In genomic region chrY:12681535-12681934, GRCh38 we compare ENCODE assay signal across 29 cellular contexts. TPM values are rescaled to one million over a fixed set of nuclear protein-coding genes. Genes with fewer than 3 reads are reported as not detected.
DNase-seq lines count a peak whose midpoint lies in the region; ATAC-seq, FAIRE-seq and TF ChIP-seq lines count a peak whose summit lies in the region.
"Had no signal": no experiment of that assay in that cellular context is flagged by ENCODE, and none has a peak within 500 bp of the region (broad histone marks: within the 10 kb centered on the region; RNA-seq: fewer than 3 reads in every experiment).

No MANE protein-coding gene starts in this region.

- peaks cover 39% of the 10 kb centered on the region for H3K4me1 Mint-ChIP-seq in CD4-positive, alpha-beta T cell (ENCODE audit: low read depth)
- peaks cover 39% of the 10 kb centered on the region for H3K4me1 Mint-ChIP-seq in GM23338

- H3K4me2 ChIP-seq in GM23338 (peak overlapping the region; percentile 55), H1 (ENCODE audit: insufficient read depth in 1 of 2, low read depth in 2 of 2, low read length in 2 of 2) (peak overlapping the region in 1 of 2 experiments; percentile 38; a peak in 2 of 4 replicates), HepG2 (ENCODE audit: low read depth, low read length) (no peak overlapping the region), MM.1S (ENCODE audit: low read depth, low read length) (no peak overlapping the region)

- peak overlapping the region; percentile 35; the same call in 1 of the 2 replicates for H3K4me3 ChIP-seq in GM23338
- H3K4me3 ChIP-seq in H1 (ENCODE audit: extremely low read depth in 1 of 4, insufficient read depth in 2 of 4, low read depth in 3 of 4, low read length in 4 of 4): no peak overlapping the region
- H3K4me3 ChIP-seq in HepG2 (replicated peaks in 1 of 3; ENCODE audit: insufficient read depth in 1 of 3, low read depth in 2 of 3, low read length in 3 of 3): no peak overlapping the region
- H3K4me3 ChIP-seq in MM.1S (ENCODE audit: low read length): no peak overlapping the region
- H3K4me3 ChIP-seq: cardiac muscle cell, esophagus muscularis mucosa, gastrocnemius medialis, left lung, tibial nerve had no signal

- H4K5ac ChIP-seq in H1 (ENCODE audit: insufficient read length, low read depth, low read length): no peak overlapping the region

- no peaks in the 10 kb centered on the region for H3K27me3 Mint-ChIP-seq in CD4-positive, alpha-beta T cell
- peaks cover 2% of the 10 kb centered on the region for H3K27me3 Mint-ChIP-seq in GM23338 (ENCODE audit: insufficient read depth, low read depth, poor library complexity)
- H3K27me3 Mint-ChIP-seq: activated naive CD4-positive, alpha-beta T cell treated with anti-CD3 and anti-CD28 coated beads, Interleukin-2, amount 10 ng/mL, durations not matched to agents 7 days and 5 days; naive thymus-derived CD4-positive, alpha-beta T cell had no signal

- H3K9ac ChIP-seq in H1 (replicated peaks in 1 of 4; ENCODE audit: extremely low read depth in 1 of 4, low read depth in 3 of 4, low read length in 3 of 4) (no peak overlapping the region), HepG2 (ENCODE audit: insufficient read depth, low read depth, low read length) (no peak overlapping the region), MM.1S (ENCODE audit: low read length) (no peak overlapping the region)

- no peak overlapping the region for H2BK120ac ChIP-seq in H1 (replicated peaks; ENCODE audit: low read depth, low read length)

- H3K27ac Mint-ChIP-seq in CD4-positive, alpha-beta T cell: peak overlapping the region; percentile 63
- H3K27ac Mint-ChIP-seq in GM23338: peak overlapping the region; percentile 47; the same call in 1 of the 2 replicates
- H3K27ac Mint-ChIP-seq: activated naive CD4-positive, alpha-beta T cell treated with anti-CD3 and anti-CD28 coated beads, Interleukin-2, amount 10 ng/mL, durations not matched to agents 7 days and 5 days had no signal

- no peak for TF ChIP-seq EP300 in H1 (IDR thresholded peaks at IDR 0.05; ENCODE audit: borderline replicate concordance in 1 of 2, low read depth in 2 of 2, low read length in 2 of 2)
- no peak for TF ChIP-seq EP300 in HepG2 (IDR thresholded peaks at IDR 0.05; ENCODE audit: low read depth in 2 of 2, low read length in 2 of 2)
- TF ChIP-seq EP300 in HepG2 (CRISPR knock-in tag; IDR thresholded peaks at IDR 0.05; ENCODE audit: borderline replicate concordance): no peak

- ATAC-seq in CD4-positive, alpha-beta T cell (ENCODE audit: poor library complexity): no peak
- ATAC-seq in GM23338: no peak
- no peak for ATAC-seq in HepG2
- ATAC-seq: gastrocnemius medialis; left lung; naive thymus-derived CD4-positive, alpha-beta T cell; Panc1 had no signal

- in situ Hi-C loops in HepG2 (cut with HindIII; ENCODE audit: extremely low pct_ligation_motif_present, low pct_unique_long_range_greater_than_20kb): no loop called here

- H3K27ac ChIP-seq in CD4-positive, alpha-beta T cell (ENCODE audit: low read depth, low read length): no peak overlapping the region
- peak overlapping the region; percentile 61 for H3K27ac ChIP-seq in GM23338 (ENCODE audit: low read depth)
- no peak overlapping the region for H3K27ac ChIP-seq in H1 (ENCODE audit: low read depth, low read length)
- H3K27ac ChIP-seq in HepG2 (ENCODE audit: extremely low read length, insufficient read depth, low read length): no peak overlapping the region
- no peak overlapping the region for H3K27ac ChIP-seq in MM.1S (ENCODE audit: low read length)
- H3K27ac ChIP-seq: cardiac muscle cell, esophagus muscularis mucosa, gastrocnemius medialis, left lung, tibial nerve had no signal

- peaks cover 3% of the 10 kb centered on the region; the same call in 1 of the 2 replicates for H3F3A ChIP-seq in GM23338 (replicated peaks; ENCODE audit: low read depth)
- H3F3A ChIP-seq in MM.1S (ENCODE audit: insufficient read depth, low read length): no peaks in the 10 kb centered on the region

- H3K23ac ChIP-seq in H1 (ENCODE audit: insufficient read length): no peak overlapping the region

- TF ChIP-seq CTCF in CD4-positive, alpha-beta T cell (IDR thresholded peaks at IDR 0.05): no peak
- TF ChIP-seq CTCF in GM23338 (conservative IDR thresholded peaks at IDR 0.05; ENCODE audit: low read depth in 2 of 2) (no peak), H1 (IDR thresholded peaks at IDR 0.05; ENCODE audit: control extremely low read depth in 1 of 3, insufficient read depth in 1 of 3, low read depth in 1 of 3, low read length in 3 of 3) (no peak), HepG2 (CRISPR knock-in tag; IDR thresholded peaks at IDR 0.05) (no peak), MM.1S (IDR thresholded peaks at IDR 0.05; ENCODE audit: low read length) (no peak)

- no peak overlapping the region for H3K14ac ChIP-seq in H1 (ENCODE audit: insufficient read length)

- H3K36me3 Mint-ChIP-seq in CD4-positive, alpha-beta T cell (ENCODE audit: low read depth): peaks cover 42% of the 10 kb centered on the region
- peaks cover 34% of the 10 kb centered on the region for H3K36me3 Mint-ChIP-seq in GM23338 (ENCODE audit: low read depth)

- no peaks in the 10 kb centered on the region for H3K9me3 Mint-ChIP-seq in CD4-positive, alpha-beta T cell
- H3K9me3 Mint-ChIP-seq in GM23338: peaks cover 17% of the 10 kb centered on the region

- H3K23me2 ChIP-seq in H1 (ENCODE audit: low read depth, low read length): no peaks in the 10 kb centered on the region

- no peak overlapping the region for H2BK15ac ChIP-seq in H1 (ENCODE audit: low read length)

- peak overlapping the region; percentile 32; the same call in 1 of the 2 replicates for H3K18ac ChIP-seq in H1 (ENCODE audit: extremely low read depth, low read length)

- 80% methylated on average over 2 of the region's 2 CpGs; no CpG with 5 or more reads in 1 of the 2 experiments for WGBS in H1 (ENCODE audit: extremely low coverage in 1 of 2, insufficient coverage in 1 of 2, insufficient read length in 1 of 2, insufficient replicate concordance in 2 of 2, low coverage in 1 of 2, low lambda C conversion rate in 2 of 2, missing lambda C conversion rate in 1 of 2), 2 experiments
- 92% methylated on average over 2 of the region's 2 CpGs for WGBS in HepG2 (ENCODE audit: low lambda C conversion rate)

- no peaks in the 10 kb centered on the region for H3K9me3 ChIP-seq in CD4-positive, alpha-beta T cell (ENCODE audit: control insufficient read depth, low read length)
- no peaks in the 10 kb centered on the region for H3K9me3 ChIP-seq in H1 (ENCODE audit: insufficient read depth in 2 of 2, low read depth in 1 of 2, low read length in 1 of 2)
- H3K9me3 ChIP-seq in HepG2 (ENCODE audit: low read length): no peaks in the 10 kb centered on the region; the same call in 1 of the 2 replicates
- H3K9me3 ChIP-seq in MM.1S (replicated peaks; ENCODE audit: insufficient read depth, low read length): no peaks in the 10 kb centered on the region
- H3K9me3 ChIP-seq: esophagus muscularis mucosa, gastrocnemius medialis had no signal

- no peak overlapping the region for H4K8ac ChIP-seq in H1 (ENCODE audit: extremely low read depth, insufficient read depth, low read length)

- BruUV-seq in HepG2 (replicated peaks; lab: Mats Ljungman, UMichigan): no TSS peak

- H4K20me1 ChIP-seq in GM23338 (replicated peaks; ENCODE audit: insufficient read depth) (no peaks in the 10 kb centered on the region; the same call in 1 of the 2 replicates), H1 (replicated peaks in 1 of 2; ENCODE audit: control insufficient read depth in 1 of 2, insufficient read depth in 2 of 2, low read length in 2 of 2) (no peaks in the 10 kb centered on the region), HepG2 (ENCODE audit: insufficient read depth, low read length) (peaks cover 4% of the 10 kb centered on the region; the same call in 1 of the 2 replicates), MM.1S (ENCODE audit: insufficient read depth, low read length) (no peaks in the 10 kb centered on the region)

- H3K4me3 Mint-ChIP-seq in CD4-positive, alpha-beta T cell: no peak overlapping the region
- no peak overlapping the region for H3K4me3 Mint-ChIP-seq in GM23338
- H3K4me3 Mint-ChIP-seq: activated naive CD4-positive, alpha-beta T cell treated with anti-CD3 and anti-CD28 coated beads, Interleukin-2, amount 10 ng/mL, durations not matched to agents 7 days and 5 days had no signal

- POLR2A ChIA-PET in CD4-positive, alpha-beta T cell (lab: Charles Lee): no interaction called here
- POLR2A ChIA-PET in H1 (lab: Charles Lee; ENCODE audit: partially characterized antibody) (interaction anchor here (1.1 to 1.5 kb wide), 2 partner anchors 11 to 16 kb away, joined by 3 to 4 read pairs; no protein-coding TSS in a partner anchor), HepG2 (lab: Yijun Ruan, JAX) (no interaction called here)

- H3K9me2 ChIP-seq in GM23338 (ENCODE audit: insufficient read depth) (no peaks in the 10 kb centered on the region), MM.1S (replicated peaks; ENCODE audit: insufficient read depth, low read length) (no peaks in the 10 kb centered on the region)

- FAIRE-seq in H1 (lab: Jason Lieb, UNC) (no peak), HepG2 (lab: Jason Lieb, UNC) (no peak)

- no peak overlapping the region for H4K91ac ChIP-seq in H1 (replicated peaks; ENCODE audit: insufficient read length, low read length)

- H3K4me1 ChIP-seq in GM23338 (ENCODE audit: insufficient read depth) (peaks cover 57% of the 10 kb centered on the region), H1 (replicated peaks in 1 of 4; ENCODE audit: control insufficient read depth in 3 of 4, insufficient read depth in 4 of 4, low read length in 3 of 4) (peaks cover 0 to 19% (median 0%) of the 10 kb centered on the region in 4 experiments; a peak in 4 of 7 replicates), HepG2 (ENCODE audit: insufficient read depth, low read length) (no peaks in the 10 kb centered on the region), MM.1S (ENCODE audit: low read length) (no peaks in the 10 kb centered on the region)
- H3K4me1 ChIP-seq: gastrocnemius medialis, left lung, tibial nerve had no signal

- H3K27me3 ChIP-seq in CD4-positive, alpha-beta T cell (ENCODE audit: control insufficient read depth, insufficient read depth, low read length): no peaks in the 10 kb centered on the region
- H3K27me3 ChIP-seq in GM23338 (ENCODE audit: insufficient read depth): no peaks in the 10 kb centered on the region
- H3K27me3 ChIP-seq in H1 (replicated peaks in 1 of 4; ENCODE audit: control insufficient read depth in 3 of 4, extremely low read depth in 1 of 4, insufficient read depth in 3 of 4, low read length in 3 of 4): no peaks in the 10 kb centered on the region
- no peaks in the 10 kb centered on the region for H3K27me3 ChIP-seq in HepG2 (ENCODE audit: control insufficient read depth in 1 of 2, insufficient read depth in 2 of 2, low read length in 2 of 2)
- H3K27me3 ChIP-seq in MM.1S (replicated peaks; ENCODE audit: insufficient read depth, low read length): no peaks in the 10 kb centered on the region
- H3K27me3 ChIP-seq: cardiac muscle cell, esophagus muscularis mucosa, gastrocnemius medialis, left lung, tibial nerve had no signal

- CTCF ChIA-PET in CD4-positive, alpha-beta T cell (lab: Charles Lee): no interaction called here
- CTCF ChIA-PET in H1 (lab: Charles Lee; ENCODE audit: partially characterized antibody) (no interaction called here), HepG2 (lab: Yijun Ruan, JAX; ENCODE audit: low intra/inter-chr PET ratio, low total read pairs) (no interaction called here)

- TF ChIP-seq RAD21 in H1 (IDR thresholded peaks at IDR 0.05 in 1 of 2, conservative IDR thresholded peaks at IDR 0.05 in 1 of 2; ENCODE audit: low read depth in 2 of 2, low read length in 2 of 2) (no peak), HepG2 (CRISPR knock-in tag; IDR thresholded peaks at IDR 0.05) (no peak)

- intact Hi-C loops in CD4-positive, alpha-beta T cell (cut with DNase I, micrococcal nuclease): no loop called here
- intact Hi-C loops in HepG2 (cut with micrococcal nuclease; ENCODE audit: unreplicated experiment): no loop called here

- no peaks in the 10 kb centered on the region for H3K79me1 ChIP-seq in H1 (ENCODE audit: low read depth, low read length)

- H3K79me2 ChIP-seq in GM23338 (replicated peaks; ENCODE audit: insufficient read depth): peaks cover 99% of the 10 kb centered on the region
- peaks cover 0 to 93% of the 10 kb centered on the region in 2 experiments; a peak in 2 of 4 replicates for H3K79me2 ChIP-seq in H1 (ENCODE audit: control insufficient read depth in 1 of 2, insufficient read depth in 2 of 2, low read length in 2 of 2)
- peaks cover 16% of the 10 kb centered on the region for H3K79me2 ChIP-seq in HepG2 (ENCODE audit: insufficient read depth, low read length)
- H3K79me2 ChIP-seq in MM.1S (ENCODE audit: low read length): no peaks in the 10 kb centered on the region

- TF ChIP-seq POLR2A in H1 (IDR thresholded peaks at IDR 0.05; ENCODE audit: control extremely low read depth in 1 of 2, low read depth in 2 of 2, low read length in 2 of 2) (no peak), HepG2 (IDR thresholded peaks at IDR 0.05; ENCODE audit: insufficient read depth in 1 of 2, low read depth in 2 of 2, low read length in 2 of 2) (no peak)

- no peak overlapping the region for H3K56ac ChIP-seq in H1 (replicated peaks; ENCODE audit: insufficient read length, low read depth, low read length)

- H3K36me3 ChIP-seq in GM23338 (ENCODE audit: insufficient read depth) (peaks cover 8% of the 10 kb centered on the region), H1 (ENCODE audit: control insufficient read depth in 2 of 4, insufficient read depth in 4 of 4, low read length in 3 of 4) (peaks cover 0 to 11% (median 2%) of the 10 kb centered on the region in 4 experiments; a peak in 2 of 8 replicates), HepG2 (replicated peaks in 1 of 2; ENCODE audit: control insufficient read depth in 1 of 2, insufficient read depth in 2 of 2, low read length in 2 of 2) (no peaks in the 10 kb centered on the region), MM.1S (replicated peaks; ENCODE audit: insufficient read depth, low read length) (no peaks in the 10 kb centered on the region)
- H3K36me3 ChIP-seq: cardiac muscle cell, esophagus muscularis mucosa, gastrocnemius medialis, left lung had no signal

- H2AFZ ChIP-seq in GM23338 (no peak overlapping the region), H1 (ENCODE audit: low read length) (no peak overlapping the region), HepG2 (ENCODE audit: low read length) (no peak overlapping the region), MM.1S (ENCODE audit: low read length) (no peak overlapping the region)

- H2BK12ac ChIP-seq in H1 (ENCODE audit: low read depth, low read length): no peak overlapping the region

- no peak overlapping the region for H2AK5ac ChIP-seq in H1 (ENCODE audit: low read depth, low read length)

- no peak overlapping the region for H3K4ac ChIP-seq in H1 (replicated peaks; ENCODE audit: insufficient read length, low read depth, low read length)

- no peak for DNase-seq in CD4-positive, alpha-beta T cell
- DNase-seq in GM23338 (ENCODE audit: low spot score): no peak
- no peak for DNase-seq in H1 (ENCODE audit: low read depth in 1 of 2, low spot score in 2 of 2)
- peak; percentile 19 for DNase-seq in myocyte (ENCODE audit: low read depth)
- DNase-seq in HepG2 (ENCODE audit: low spot score): no peak
- DNase-seq in MM.1S: no peak
- DNase-seq in SHP77 treated with DMSO at 0.1 percent for 48 hours (lab: John Stamatoyannopoulos, UW): no peak
- DNase-seq: activated CD4-positive, alpha-beta T cell treated with anti-CD3 and anti-CD28 coated beads, Interleukin-2, amount 50 U/mL, for 1 hour; activated CD8-positive, alpha-beta memory T cell treated with anti-CD3 and anti-CD28 coated beads, Interleukin-2, amount 50 U/mL, for 4 hours; activated naive CD4-positive, alpha-beta T cell treated with anti-CD3 and anti-CD28 coated beads, Interleukin-2, amount 10 ng/mL, durations not matched to agents 7 days and 5 days; amygdala; C1 segment of cervical spinal cord; cortex of kidney; gastrocnemius medialis; hypothalamus; IMR-90; left lung; naive thymus-derived CD4-positive, alpha-beta T cell; NCI-H1105 treated with DMSO at 0.1 percent for 48 hours; NCI-H2029; NCI-H526; occipital lobe; SW 1271; T1000 had no signal

- H2BK5ac ChIP-seq in H1 (ENCODE audit: low read depth, low read length): no peak overlapping the region

- no peak overlapping the region for H2BK20ac ChIP-seq in H1 (ENCODE audit: low read length)

RNA-seq across cellular contexts. Expression of gene USP9Y, which starts 19.5 kb away (rescaled TPM):
- total RNA-seq in CD4-positive, alpha-beta T cell: 10 to 100 TPM; 32.1 to 37.1 TPM
- 45.2 and 49.0 TPM in 2 replicates for total RNA-seq in GM23338 (2014; rRNA removed; shearing (Covaris generic))
- polyA plus RNA-seq in GM23338 (2016; fragmentation: Nextera tagmentation; extraction: Ambion mirVana): 17.4 and 23.7 TPM in 2 replicates
- 27.3 and 28.3 TPM in 2 replicates for total RNA-seq in H1 (2021; fragmentation: NEBNext Ultra II Directional; extraction: Animal tissue kit (Norgen Biotek cat#: 25700))
- 16.0 and 34.1 TPM in 2 replicates for polyA plus RNA-seq in H1 (2011; rRNA removed)
- 34.0 TPM for polyA plus RNA-seq in H1 (2011; cell fraction: cytosol; rRNA removed)
- 44.6 TPM for polyA plus RNA-seq in H1 (2011; cell fraction: nucleus; rRNA removed)
- 21.5 to 35.4 TPM (median 26.6 TPM) in 4 replicates for polyA plus RNA-seq in H1 (2012, experiment 1 of 2)
- 1.8 TPM for polyA plus RNA-seq in H1 (2012, experiment 2 of 2)
- polyA plus RNA-seq in H1 (2013, experiment 1 of 2): 22.0 TPM
- 18.0 TPM for polyA plus RNA-seq in H1 (2013, experiment 2 of 2)
- polyA minus RNA-seq in H1 (2011; rRNA and poly(A)+ RNA removed): 57.2 and 105 TPM in 2 replicates
- polyA minus RNA-seq in H1 (2011; cell fraction: cytosol; rRNA and poly(A)+ RNA removed): 34.1 TPM
- polyA minus RNA-seq in H1 (2011; cell fraction: nucleus; rRNA and poly(A)+ RNA removed): 114 TPM
- 26.9 and 30.1 TPM in 2 replicates for total RNA-seq in myocyte
- 11.2 TPM for polyA plus RNA-seq in myocyte (2012)
- total RNA-seq in HepG2 (2016; rRNA removed; fragmentation: Illumina TruSeq; extraction: Trizol): 14.6 and 17.7 TPM in 2 replicates
- 8.5 and 9.0 TPM in 2 replicates for total RNA-seq in HepG2 (2016; cell fraction: cytosol; rRNA removed; fragmentation: Illumina TruSeq; extraction: Trizol; ENCODE audit: low read depth)
- total RNA-seq in HepG2 (2016; cell fraction: insoluble cytoplasmic fraction; rRNA removed; fragmentation: Illumina TruSeq; extraction: Trizol): 13.6 and 15.6 TPM in 2 replicates
- total RNA-seq in HepG2 (2016; cell fraction: membrane; rRNA removed; fragmentation: Illumina TruSeq; extraction: Trizol): 5.2 and 6.4 TPM in 2 replicates
- 27.2 and 27.3 TPM in 2 replicates for total RNA-seq in HepG2 (2016; cell fraction: nucleus; rRNA removed; fragmentation: Illumina TruSeq; extraction: Trizol)
- 37.0 and 41.9 TPM in 2 replicates for polyA plus RNA-seq in HepG2 (2011; rRNA removed)
- 11.1 and 15.5 TPM in 2 replicates for polyA plus RNA-seq in HepG2 (2011; cell fraction: cytosol; rRNA removed)
- polyA plus RNA-seq in HepG2 (2011; cell fraction: nucleus; rRNA removed): 63.9 and 65.1 TPM in 2 replicates
- polyA plus RNA-seq in HepG2 (2012): 14.6 and 17.9 TPM in 2 replicates
- 0.69 and 0.88 TPM in 2 replicates for polyA plus RNA-seq in HepG2 (2016; cell fraction: cytosol; fragmentation: Illumina TruSeq; extraction: Trizol; ENCODE audit: low read depth)
- polyA plus RNA-seq in HepG2 (2016; cell fraction: insoluble cytoplasmic fraction; fragmentation: Illumina TruSeq; extraction: Trizol; ENCODE audit: low read depth): 10.8 and 13.5 TPM in 2 replicates
- polyA plus RNA-seq in HepG2 (2016; cell fraction: membrane; fragmentation: Illumina TruSeq; extraction: Trizol; ENCODE audit: low read depth): 0.93 and 1.7 TPM in 2 replicates
- 35.2 and 43.3 TPM in 2 replicates for polyA plus RNA-seq in HepG2 (2016; cell fraction: nucleus; fragmentation: Illumina TruSeq; extraction: Trizol; ENCODE audit: insufficient read depth, low read depth)
- 0.07 and 25.0 TPM in 2 replicates for polyA minus RNA-seq in HepG2 (2011; rRNA and poly(A)+ RNA removed; ENCODE audit: low replicate concordance)
- polyA minus RNA-seq in HepG2 (2011; cell fraction: cytosol; rRNA and poly(A)+ RNA removed): 14.4 and 15.1 TPM in 2 replicates
- polyA minus RNA-seq in HepG2 (2011; cell fraction: nucleus; rRNA and poly(A)+ RNA removed): 110 and 112 TPM in 2 replicates
- total RNA-seq: cardiac muscle cell, Daoy, IMR-90, occipital lobe had no signal
- polyA plus RNA-seq: cardiac muscle cell; IMR-90; naive thymus-derived CD4-positive, alpha-beta T cell had no signal
